In genomic region chr1:150515328-150516049, GRCh38 we compare ENCODE assay signal across 8 cellular contexts. TPM values are rescaled to one million over a fixed set of nuclear protein-coding genes. Genes with fewer than 3 reads are reported as not detected.
A peak's percentile ranks its signal among the peaks of the same experiment; 100 is the strongest.
DNase-seq lines count a peak whose midpoint lies in the region; ATAC-seq and TF ChIP-seq lines count a peak whose summit lies in the region.

Gene FALEC, plus strand, starts transcription at chr1:150515752.

- peak; percentile 97 for ATAC-seq in stimulated activated naive CD8-positive, alpha-beta T cell treated with anti-CD3 and anti-CD28 coated beads, Interleukin-15, Interleukin-2, amounts not matched to agents 100 U/mL and 50 U/mL, for 24 hours

- H3K27ac Mint-ChIP-seq in activated T-helper 2 cell treated with anti-CD3 and anti-CD28 coated beads, Interferon-gamma antibody, Interleukin-2, Interleukin-4, amounts not matched to agents 10 μg/mL and 5 μg/mL and 100 μg/mL, durations not matched to agents 14 hours and 24 hours and 36 hours = peak within 1 kb of the TSS; percentile 57
- peak within 1 kb of the TSS; percentile 84 to 95 (median 90) for H3K27ac Mint-ChIP-seq in nephron

- H3K4me1 Mint-ChIP-seq in activated T-helper 2 cell treated with anti-CD3 and anti-CD28 coated beads, Interferon-gamma antibody, Interleukin-2, Interleukin-4, amounts not matched to agents 10 μg/mL and 5 μg/mL and 100 μg/mL, durations not matched to agents 14 hours and 24 hours and 36 hours (ENCODE audit: low read depth) = peaks cover 12% of the 10 kb centered on the region
- peaks cover 36% of the 10 kb centered on the region for H3K4me1 Mint-ChIP-seq in nephron

- no peaks in the 10 kb centered on the region for H3K27me3 Mint-ChIP-seq in activated T-helper 2 cell treated with anti-CD3 and anti-CD28 coated beads, Interferon-gamma antibody, Interleukin-2, Interleukin-4, amounts not matched to agents 10 μg/mL and 5 μg/mL and 100 μg/mL, durations not matched to agents 14 hours and 24 hours and 36 hours (ENCODE audit: low read depth)
- H3K27me3 Mint-ChIP-seq in nephron (ENCODE audit: low read depth) = peaks cover 4% of the 10 kb centered on the region

- intact Hi-C loops in activated T-helper 2 cell treated with anti-CD3 and anti-CD28 coated beads, Interferon-gamma antibody, Interleukin-2, Interleukin-4, amounts not matched to agents 10 μg/mL and 5 μg/mL and 100 μg/mL, durations not matched to agents 14 hours and 24 hours and 36 hours (cut with micrococcal nuclease) = loop anchor here (1.0 to 2.0 kb wide), 3 partner anchors 18 to 51 kb away; partner anchors contain the start of gene TARS2

- H3K4me3 ChIP-seq in LNCaP clone FGC (ENCODE audit: low read depth, low read length) (peak within 1 kb of the TSS; percentile 60), fibroblast of pulmonary artery (replicated peaks; ENCODE audit: low read depth, low read length) (peak within 1 kb of the TSS; percentile 67)

- peak; percentile 97 for DNase-seq in EH (ENCODE audit: low read depth)
- DNase-seq in GOT3 (lab: John Stamatoyannopoulos, UW) = peak; percentile 90
- DNase-seq in LNCaP clone FGC (ENCODE audit: low read depth) = peak; percentile 91
- peak; percentile 99 for DNase-seq in RPMI8226
- DNase-seq in activated T-helper 2 cell treated with anti-CD3 and anti-CD28 coated beads, Interferon-gamma antibody, Interleukin-2, Interleukin-4, amounts not matched to agents 10 μg/mL and 5 μg/mL and 100 μg/mL, durations not matched to agents 14 hours and 24 hours and 36 hours (ENCODE audit: low spot score) = peak; percentile 89
- peak; percentile 96 for DNase-seq in fibroblast of pulmonary artery (ENCODE audit: low read depth)
- peak; percentile 94 for DNase-seq in stimulated activated naive CD8-positive, alpha-beta T cell treated with anti-CD3 and anti-CD28 coated beads, Interleukin-15, Interleukin-2, amounts not matched to agents 100 U/mL and 50 U/mL, for 24 hours

- H3K4me3 Mint-ChIP-seq in activated T-helper 2 cell treated with anti-CD3 and anti-CD28 coated beads, Interferon-gamma antibody, Interleukin-2, Interleukin-4, amounts not matched to agents 10 μg/mL and 5 μg/mL and 100 μg/mL, durations not matched to agents 14 hours and 24 hours and 36 hours (ENCODE audit: low read depth) = peak within 1 kb of the TSS; percentile 76
- H3K4me3 Mint-ChIP-seq in nephron = peak within 1 kb of the TSS; percentile 86 to 89 (median 88)

- H3K9me3 Mint-ChIP-seq in activated T-helper 2 cell treated with anti-CD3 and anti-CD28 coated beads, Interferon-gamma antibody, Interleukin-2, Interleukin-4, amounts not matched to agents 10 μg/mL and 5 μg/mL and 100 μg/mL, durations not matched to agents 14 hours and 24 hours and 36 hours = no peaks in the 10 kb centered on the region
- no peaks in the 10 kb centered on the region for H3K9me3 Mint-ChIP-seq in nephron

- TF ChIP-seq CTCF in LNCaP clone FGC (IDR thresholded peaks at IDR 0.05; ENCODE audit: control insufficient read depth, extremely low read depth, insufficient read depth) (no peak), fibroblast of pulmonary artery (IDR thresholded peaks at IDR 0.05; ENCODE audit: low read length, missing control alignments) (no peak), nephron (IDR thresholded peaks at IDR 0.05; ENCODE audit: unreplicated experiment in 3 of 3) (no peak)

- peaks cover 3% of the 10 kb centered on the region for H3K36me3 Mint-ChIP-seq in activated T-helper 2 cell treated with anti-CD3 and anti-CD28 coated beads, Interferon-gamma antibody, Interleukin-2, Interleukin-4, amounts not matched to agents 10 μg/mL and 5 μg/mL and 100 μg/mL, durations not matched to agents 14 hours and 24 hours and 36 hours (ENCODE audit: low read depth)
- peaks cover 16% of the 10 kb centered on the region for H3K36me3 Mint-ChIP-seq in nephron (ENCODE audit: low read depth)

RNA-seq across cellular contexts. Expression of gene FALEC, which starts in this region (rescaled TPM):
- 0.37 and 1.9 TPM in 2 replicates for total RNA-seq in activated T-helper 2 cell treated with anti-CD3 and anti-CD28 coated beads, Interferon-gamma antibody, Interleukin-2, Interleukin-4, amounts not matched to agents 10 μg/mL and 5 μg/mL and 100 μg/mL, durations not matched to agents 14 hours and 24 hours and 36 hours

Comparison
In these comparisons a context has a peak if more than half of its experiments do, and no peak if none do; other contexts are left out.
1. Peak in every context shown above with its lines: DNase-seq, ATAC-seq and H3K4me3 ChIP-seq.